In genomic region chr14:69471916-69472315, GRCh38 we compare ENCODE assay signal across 27 cellular contexts. TPM values are rescaled to one million over a fixed set of nuclear protein-coding genes. Genes with fewer than 3 reads are reported as not detected.
"Had no signal": no experiment of that assay in that cellular context is flagged by ENCODE, and none has a peak within 500 bp of the region (broad histone marks: within the 10 kb centered on the region; RNA-seq: fewer than 3 reads in every experiment).

No MANE protein-coding gene starts in this region.

- H3K9me3 Mint-ChIP-seq: activated B cell treated with CpG ODN at 0.5 μM for 24 hours; activated CD4-positive, alpha-beta T cell treated with anti-CD3 and anti-CD28 coated beads, Interleukin-2, amount 10 ng/mL, durations not matched to agents 7 days and 5 days; activated T-helper 1 cell treated with anti-CD3 and anti-CD28 coated beads, Interleukin-12 subunit alpha, Interleukin-12 subunit beta, Interleukin-2, Interleukin-4 antibody, amounts not matched to agents 30 ng/mL and 10 ng/mL and 1 ng/mL, durations not matched to agents 14 hours and 24 hours and 36 hours; neural progenitor cell; type B pancreatic cell had no signal

- ATAC-seq: left lobe of liver, lower lobe of right lung had no signal

- H3K4me1 ChIP-seq: adrenal gland, ascending aorta, lower lobe of right lung, neural progenitor cell, sigmoid colon, testis had no signal

- H3K27me3 Mint-ChIP-seq: activated B cell treated with CpG ODN at 0.5 μM for 24 hours; activated CD4-positive, alpha-beta T cell treated with anti-CD3 and anti-CD28 coated beads, Interleukin-2, amount 10 ng/mL, durations not matched to agents 7 days and 5 days; type B pancreatic cell had no signal

- H3K36me3 ChIP-seq: adrenal gland, ascending aorta, brain microvascular endothelial cell, lower lobe of right lung, neural progenitor cell, sigmoid colon had no signal

- H3K27ac Mint-ChIP-seq: activated B cell treated with CpG ODN at 0.5 μM for 24 hours; activated CD4-positive, alpha-beta T cell treated with anti-CD3 and anti-CD28 coated beads, Interleukin-2, amount 10 ng/mL, durations not matched to agents 7 days and 5 days; activated naive CD8-positive, alpha-beta T cell; activated T-helper 1 cell treated with anti-CD3 and anti-CD28 coated beads, Interleukin-12 subunit alpha, Interleukin-12 subunit beta, Interleukin-2, Interleukin-4 antibody, amounts not matched to agents 30 ng/mL and 10 ng/mL and 1 ng/mL, durations not matched to agents 14 hours and 24 hours and 36 hours; naive B cell; neural progenitor cell; progenitor cell of endocrine pancreas; type B pancreatic cell had no signal

- DNase-seq: activated B cell treated with CpG ODN at 0.5 μM for 24 hours; activated CD4-positive, alpha-beta T cell treated with anti-CD3 and anti-CD28 coated beads, Interleukin-2, amount 10 ng/mL, durations not matched to agents 7 days and 5 days; activated gamma-delta T cell treated with Interleukin-2 at 50 U/mL for 16 hours; adrenal gland; brain microvascular endothelial cell; central memory CD4-positive, alpha-beta T cell; dermis blood vessel endothelial cell; effector CD8-positive, alpha-beta T cell; erythroblast; foreskin fibroblast; lower lobe of right lung; mesendoderm; naive B cell; retina; sigmoid colon; stimulated activated CD4-positive, alpha-beta T cell treated with anti-CD3 and anti-CD28 coated beads, Interleukin-15, amount 100 ng/mL, for 24 hours; stimulated activated naive CD4-positive, alpha-beta T cell; T-helper 9 cell; testis had no signal

- H3K36me3 Mint-ChIP-seq: neural progenitor cell, type B pancreatic cell had no signal

- H3K4me2 ChIP-seq: neural progenitor cell, smooth muscle cell had no signal

- H3K9me3 ChIP-seq: adrenal gland, ascending aorta, lower lobe of right lung, sigmoid colon, testis had no signal

- H3K27me3 ChIP-seq: adrenal gland, ascending aorta, brain microvascular endothelial cell, neural progenitor cell, sigmoid colon, testis had no signal

- H3K4me1 Mint-ChIP-seq: neural progenitor cell had no signal

- H3K4me3 ChIP-seq: adrenal gland, ascending aorta, lower lobe of right lung, neural progenitor cell, sigmoid colon, smooth muscle cell, testis had no signal

- H3K27ac ChIP-seq: adrenal gland, ascending aorta, brain microvascular endothelial cell, lower lobe of right lung, neural progenitor cell, sigmoid colon, testis had no signal

- H2AFZ ChIP-seq: neural progenitor cell had no signal

- H3K4me3 Mint-ChIP-seq: activated B cell treated with CpG ODN at 0.5 μM for 24 hours; activated CD4-positive, alpha-beta T cell treated with anti-CD3 and anti-CD28 coated beads, Interleukin-2, amount 10 ng/mL, durations not matched to agents 7 days and 5 days; activated naive CD8-positive, alpha-beta T cell; activated T-helper 1 cell treated with anti-CD3 and anti-CD28 coated beads, Interleukin-12 subunit alpha, Interleukin-12 subunit beta, Interleukin-2, Interleukin-4 antibody, amounts not matched to agents 30 ng/mL and 10 ng/mL and 1 ng/mL, durations not matched to agents 14 hours and 24 hours and 36 hours; naive B cell; neural progenitor cell; type B pancreatic cell had no signal

RNA-seq across cellular contexts. Expression of gene PLEKHD1, which starts 12.6 kb away (rescaled TPM):
- total RNA-seq: activated T-helper 1 cell treated with anti-CD3 and anti-CD28 coated beads, Interleukin-12 subunit alpha, Interleukin-12 subunit beta, Interleukin-2, Interleukin-4 antibody, amounts not matched to agents 30 ng/mL and 10 ng/mL and 1 ng/mL, durations not matched to agents 14 hours and 24 hours and 36 hours; ascending aorta; dermis blood vessel endothelial cell; left lobe of liver; smooth muscle cell had no signal
